ENCODE assay signal across 9 cellular contexts in genomic region chr13:88483202-88483601, GRCh38.
"Had no signal": no experiment of that assay in that cellular context is flagged by ENCODE, and none has a peak within 500 bp of the region (broad histone marks: within the 10 kb centered on the region; RNA-seq: fewer than 3 reads in every experiment).

No MANE protein-coding gene starts in this region.

- H3K4me3 Mint-ChIP-seq: GM23338, H9, HFFc6 had no signal

- H3K27ac Mint-ChIP-seq: GM23338, H9, HFFc6 had no signal

- H3K4me2 ChIP-seq: GM23338 had no signal

- H3K36me3 ChIP-seq: HAP-1 had no signal

- H2AFZ ChIP-seq: GM23248, GM23338 had no signal

- H3K4me1 ChIP-seq: HAP-1 had no signal

- H3K9me3 ChIP-seq: HAP-1 had no signal

- H3K27ac ChIP-seq: GM23248 had no signal

- H3K4me3 ChIP-seq: GM23248, GM23338, HAP-1 had no signal

- H3K9ac ChIP-seq: GM23248 had no signal

- DNase-seq: GM23248, GOT3, H7, H9, HCEC 1CT, HFFc6 had no signal

- ATAC-seq: GM23338, HCT116 had no signal
